ENCODE assay signal across 8 cellular contexts in the genomic region with DNA sequence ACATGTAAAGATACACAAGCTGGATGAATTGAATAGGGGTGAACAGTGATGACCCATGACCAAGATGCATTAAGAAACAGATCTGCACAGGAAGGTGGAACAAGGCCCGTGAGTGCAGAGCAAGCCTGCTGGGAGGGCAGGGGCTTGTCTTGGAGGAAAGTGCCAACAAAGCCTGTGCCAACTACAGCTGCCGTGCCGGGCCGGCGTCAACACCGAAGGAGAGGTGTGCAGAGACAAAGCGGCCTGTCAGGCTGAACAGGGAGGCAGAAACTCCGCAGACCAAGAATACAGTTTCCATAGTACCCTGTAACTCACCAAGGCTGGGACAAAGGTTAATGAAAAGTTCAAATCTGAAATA. TPM values are rescaled to one million over a fixed set of nuclear protein-coding genes. Genes with fewer than 3 reads are reported as not detected.
DNase-seq lines count a peak whose midpoint lies in the region; ATAC-seq and TF ChIP-seq lines count a peak whose summit lies in the region.

No MANE protein-coding gene starts in this region.

- dilution Hi-C loops in mammary epithelial cell (cut with HindIII; ENCODE audit: low sequenced_read_pairs), result no loop called here

- H3K9ac ChIP-seq in mammary epithelial cell (ENCODE audit: insufficient read depth, low read length), result no peak overlapping the region

- no TSS peak for BruUV-seq in mammary epithelial cell (replicated peaks; lab: Mats Ljungman, UMichigan)

- CTCF ChIA-PET in mammary epithelial cell (lab: Charles Lee; ENCODE audit: low non-redundant PET), result interaction anchor here (0.6 kb wide), 1 partner anchor 232 kb away, joined by 5 read pairs; no protein-coding TSS in a partner anchor

- peak overlapping the region; percentile 93 for H3K27ac Mint-ChIP-seq in HFFc6
- H3K27ac Mint-ChIP-seq in naive B cell, result peak overlapping the region in 1 of 6 donors; percentile 76

- H3K4me3 ChIP-seq in mammary epithelial cell (replicated peaks in 1 of 3; ENCODE audit: insufficient read depth in 1 of 3, low read depth in 2 of 3, low read length in 3 of 3) (peak overlapping the region in 1 of 3 experiments; percentile 18), foreskin fibroblast (ENCODE audit: low read depth in 1 of 2, low read length in 2 of 2) (no peak overlapping the region)

- H4K20me1 ChIP-seq in mammary epithelial cell (ENCODE audit: insufficient read depth, low read length), result peaks cover 14% of the 10 kb centered on the region

- H3K36me3 ChIP-seq in mammary epithelial cell (ENCODE audit: insufficient read depth, low read length), result no peaks in the 10 kb centered on the region

- peak overlapping the region; percentile 67 for H3K27ac ChIP-seq in 22Rv1
- peak overlapping the region; percentile 93 for H3K27ac ChIP-seq in mammary epithelial cell (ENCODE audit: insufficient read depth, low read depth, low read length)

- TF ChIP-seq CTCF in 22Rv1 (IDR thresholded peaks at IDR 0.05) (no peak), HFFc6 (IDR thresholded peaks at IDR 0.05) (no peak), mammary epithelial cell (conservative IDR thresholded peaks at IDR 0.05 in 1 of 2, IDR thresholded peaks at IDR 0.05 in 1 of 2; ENCODE audit: extremely low read depth in 1 of 2, insufficient read depth in 1 of 2, low read depth in 1 of 2, low read length in 2 of 2) (no peak), foreskin fibroblast (IDR thresholded peaks at IDR 0.05; ENCODE audit: low read depth, low read length) (no peak)

- peak overlapping the region; percentile 64 for H3K4me2 ChIP-seq in mammary epithelial cell (ENCODE audit: insufficient read depth, low read depth, low read length)

- H3K27me3 ChIP-seq in mammary epithelial cell (ENCODE audit: insufficient read depth, low read length), result no peaks in the 10 kb centered on the region

- H3K4me3 Mint-ChIP-seq in HFFc6, result peak overlapping the region; percentile 77
- peak overlapping the region in 7 of 8 donors; percentile 49 to 85 (median 62) for H3K4me3 Mint-ChIP-seq in naive B cell

- peaks cover 92% of the 10 kb centered on the region for H3K4me1 Mint-ChIP-seq in HFFc6 (ENCODE audit: low read depth)
- H3K4me1 Mint-ChIP-seq in naive B cell, result peaks cover 68 to 95% (median 84%) of the 10 kb centered on the region in 3 donors

- peaks cover 47% of the 10 kb centered on the region for H3K4me1 ChIP-seq in mammary epithelial cell (ENCODE audit: insufficient read depth, low read length)

- intact Hi-C loops in mammary epithelial cell (cut with micrococcal nuclease), result loop anchor here (1.0 to 2.0 kb wide), 6 partner anchors 15 to 64 kb away; no protein-coding TSS in a partner anchor

- 9% methylated on average over 8 of the region's 8 CpGs for WGBS in mammary epithelial cell (ENCODE audit: low coverage, missing lambda C conversion rate)

- H2AFZ ChIP-seq in mammary epithelial cell (ENCODE audit: low read depth, low read length), result no peak overlapping the region

- DNase-seq in HFFc6, result no peak
- DNase-seq in mammary epithelial cell, result no peak
- DNase-seq in naive B cell, result no peak
- no peak for DNase-seq in HPDE6-E6E7 (ENCODE audit: extremely low spot score)
- no peak for DNase-seq in NCI-H1694 (lab: John Stamatoyannopoulos, UW)
- DNase-seq in foreskin fibroblast, result no peak

- in situ Hi-C loops in mammary epithelial cell (cut with MboI; ENCODE audit: low sequenced_read_pairs in 2 of 2), result no loop called here

- H3K9me3 ChIP-seq in mammary epithelial cell (replicated peaks; ENCODE audit: insufficient read depth, low read length), result no peaks in the 10 kb centered on the region

- H3K9me3 Mint-ChIP-seq in HFFc6 (no peaks in the 10 kb centered on the region), naive B cell (no peaks in the 10 kb centered on the region)

- H3K27me3 Mint-ChIP-seq in HFFc6 (ENCODE audit: insufficient read depth) (peaks cover 6% of the 10 kb centered on the region), naive B cell (peaks cover 0 to 5% (median 0%) of the 10 kb centered on the region in 3 donors)

- peak in 1 of 2 donors; percentile 9 for ATAC-seq in naive B cell (ENCODE audit: low read depth in 2 of 2)
- ATAC-seq in GM19351 (IDR thresholded peaks at IDR 0.05; ENCODE audit: unreplicated experiment), result no peak

- H3K79me2 ChIP-seq in mammary epithelial cell (ENCODE audit: insufficient read depth, low read length), result peaks cover 100% of the 10 kb centered on the region

- peaks cover 9% of the 10 kb centered on the region for H3K36me3 Mint-ChIP-seq in HFFc6 (ENCODE audit: low read depth)
- peaks cover 0 to 10% of the 10 kb centered on the region in 2 donors for H3K36me3 Mint-ChIP-seq in naive B cell

RNA-seq across cellular contexts. Expression of a gene that starts 46.7 kb away (rescaled TPM):
- 100 to 1,000 TPM; 110 to 120 (median 116) TPM for total RNA-seq in HFFc6 (2021; fragmentation: NEBNext Ultra II Directional; extraction: Animal tissue kit (Norgen Biotek cat#: 25700))
- 100 to 1,000 TPM in 1 of 2 donors, 10 to 100 TPM in 1; 97.4 to 224 TPM for total RNA-seq in mammary epithelial cell
- polyA plus RNA-seq in mammary epithelial cell (48.1 TPM), naive B cell (ENCODE audit: low read depth in 6 of 6) (10 to 100 TPM in 3 of 6 donors, 1 to 10 TPM in 2, under 1 TPM in 1; 0.78 to 24.8 (median 10.1) TPM)
- polyA minus RNA-seq in mammary epithelial cell, result 113 TPM
